ENCODE assay signal across 17 cellular contexts in genomic region chr2:149271575-149271974, GRCh38. TPM values are rescaled to one million over a fixed set of nuclear protein-coding genes. Genes with fewer than 3 reads are reported as not detected.
DNase-seq lines count a peak whose midpoint lies in the region; ATAC-seq and TF ChIP-seq lines count a peak whose summit lies in the region.
"Had no signal": no experiment of that assay in that cellular context is flagged by ENCODE, and none has a peak within 500 bp of the region (broad histone marks: within the 10 kb centered on the region; RNA-seq: fewer than 3 reads in every experiment).

No MANE protein-coding gene starts in this region.

- H3K27ac Mint-ChIP-seq in activated naive CD8-positive, alpha-beta T cell treated with anti-CD3 and anti-CD28 coated beads, Interleukin-2, amount 50 U/mL, for 24 hours, result peak overlapping the region; percentile 19
- H3K27ac Mint-ChIP-seq in naive thymus-derived CD8-positive, alpha-beta T cell, result no peak overlapping the region
- no peak overlapping the region for H3K27ac Mint-ChIP-seq in nephron progenitor cell
- H3K27ac Mint-ChIP-seq: activated CD8-positive, alpha-beta memory T cell treated with anti-CD3 and anti-CD28 coated beads, Interleukin-2, amount 10 ng/mL, durations not matched to agents 7 days and 5 days; activated naive CD4-positive, alpha-beta T cell treated with anti-CD3 and anti-CD28 coated beads, Interleukin-2, amount 50 U/mL, for 72 hours had no signal

- peaks cover 10% of the 10 kb centered on the region for H3K27me3 Mint-ChIP-seq in activated naive CD8-positive, alpha-beta T cell treated with anti-CD3 and anti-CD28 coated beads, Interleukin-2, amount 50 U/mL, for 24 hours
- peaks cover 0 to 26% (median 6%) of the 10 kb centered on the region in 5 donors for H3K27me3 Mint-ChIP-seq in naive thymus-derived CD8-positive, alpha-beta T cell
- no peaks in the 10 kb centered on the region for H3K27me3 Mint-ChIP-seq in nephron progenitor cell (ENCODE audit: low read depth, poor library complexity)

- no peak overlapping the region for H3K4me3 ChIP-seq in aorta (ENCODE audit: low read length in 2 of 2)
- H3K4me3 ChIP-seq: gastrocnemius medialis, PC-9 had no signal

- no peak overlapping the region for H3K27ac ChIP-seq in aorta (ENCODE audit: low read depth in 1 of 2, low read length in 2 of 2)
- H3K27ac ChIP-seq: gastrocnemius medialis, PC-9 had no signal

- H3K9me3 Mint-ChIP-seq in activated naive CD8-positive, alpha-beta T cell treated with anti-CD3 and anti-CD28 coated beads, Interleukin-2, amount 50 U/mL, for 24 hours, result peaks cover 8% of the 10 kb centered on the region
- peaks cover 0 to 11% (median 1%) of the 10 kb centered on the region in 9 donors for H3K9me3 Mint-ChIP-seq in naive thymus-derived CD8-positive, alpha-beta T cell
- peaks cover 40% of the 10 kb centered on the region for H3K9me3 Mint-ChIP-seq in nephron progenitor cell

- intact Hi-C loops in aorta (cut with DNase I), result no loop called here

- H3K36me3 ChIP-seq in aorta (ENCODE audit: control insufficient read depth in 1 of 2, insufficient read depth in 2 of 2, low read length in 1 of 2), result no peaks in the 10 kb centered on the region
- H3K36me3 ChIP-seq: gastrocnemius medialis had no signal

- no peaks in the 10 kb centered on the region for H3K36me3 Mint-ChIP-seq in activated naive CD8-positive, alpha-beta T cell treated with anti-CD3 and anti-CD28 coated beads, Interleukin-2, amount 50 U/mL, for 24 hours (ENCODE audit: low read depth)
- no peaks in the 10 kb centered on the region for H3K36me3 Mint-ChIP-seq in naive thymus-derived CD8-positive, alpha-beta T cell
- peaks cover 21% of the 10 kb centered on the region for H3K36me3 Mint-ChIP-seq in nephron progenitor cell (ENCODE audit: low read depth)
- H3K36me3 Mint-ChIP-seq: activated CD8-positive, alpha-beta memory T cell treated with anti-CD3 and anti-CD28 coated beads, Interleukin-2, amount 10 ng/mL, durations not matched to agents 7 days and 5 days; activated naive CD4-positive, alpha-beta T cell treated with anti-CD3 and anti-CD28 coated beads, Interleukin-2, amount 50 U/mL, for 72 hours; IgD-negative memory B cell had no signal

- peaks cover 0 to 1% of the 10 kb centered on the region in 2 donors for H3K27me3 ChIP-seq in aorta (ENCODE audit: control insufficient read depth in 1 of 2, insufficient read depth in 2 of 2, low read length in 1 of 2)
- H3K27me3 ChIP-seq: gastrocnemius medialis had no signal

- no peak overlapping the region for H3K4me3 Mint-ChIP-seq in activated naive CD8-positive, alpha-beta T cell treated with anti-CD3 and anti-CD28 coated beads, Interleukin-2, amount 50 U/mL, for 24 hours
- H3K4me3 Mint-ChIP-seq in naive thymus-derived CD8-positive, alpha-beta T cell, result no peak overlapping the region
- H3K4me3 Mint-ChIP-seq in nephron progenitor cell, result no peak overlapping the region
- H3K4me3 Mint-ChIP-seq: activated CD8-positive, alpha-beta memory T cell treated with anti-CD3 and anti-CD28 coated beads, Interleukin-2, amount 10 ng/mL, durations not matched to agents 7 days and 5 days had no signal

- TF ChIP-seq CTCF in nephron progenitor cell (IDR thresholded peaks at IDR 0.05), result no peak

- H3K4me1 ChIP-seq in aorta (ENCODE audit: control insufficient read depth in 1 of 2, insufficient read depth in 2 of 2, low read length in 2 of 2), result no peaks in the 10 kb centered on the region
- H3K4me1 ChIP-seq: gastrocnemius medialis had no signal

- peak; percentile 70 for ATAC-seq in GM18870 (IDR thresholded peaks at IDR 0.05; ENCODE audit: unreplicated experiment)
- ATAC-seq in GM21390 (IDR thresholded peaks at IDR 0.05; ENCODE audit: unreplicated experiment), result peak; percentile 81
- ATAC-seq in HG02870 (IDR thresholded peaks at IDR 0.05; ENCODE audit: unreplicated experiment), result peak; percentile 98
- ATAC-seq in activated naive CD8-positive, alpha-beta T cell treated with anti-CD3 and anti-CD28 coated beads, Interleukin-2, amount 50 U/mL, for 24 hours, result peak; percentile 80
- ATAC-seq in naive thymus-derived CD8-positive, alpha-beta T cell, result no peak
- ATAC-seq in aorta (ENCODE audit: low FRiP score), result no peak
- ATAC-seq: activated CD8-positive, alpha-beta memory T cell treated with anti-CD3 and anti-CD28 coated beads, Interleukin-2, amount 10 ng/mL, durations not matched to agents 7 days and 5 days; gastrocnemius medialis had no signal

- WGBS in aorta, 2 donors, result 85 to 87% methylated on average over 2 of the region's 2 CpGs

- no peak for DNase-seq in activated naive CD8-positive, alpha-beta T cell treated with anti-CD3 and anti-CD28 coated beads, Interleukin-2, amount 50 U/mL, for 24 hours
- DNase-seq in activated naive CD4-positive, alpha-beta T cell treated with Interleukin-2 at 50 U/mL for 16 hours, result no peak
- DNase-seq in naive thymus-derived CD8-positive, alpha-beta T cell, result no peak
- DNase-seq in nephron progenitor cell, result no peak
- no peak for DNase-seq in aorta
- DNase-seq: activated CD8-positive, alpha-beta memory T cell treated with anti-CD3 and anti-CD28 coated beads, Interleukin-2, amount 10 ng/mL, durations not matched to agents 7 days and 5 days; C1 segment of cervical spinal cord; caudate nucleus; gastrocnemius medialis; mesendoderm; NCI-H1105; PC-9 had no signal

- peaks cover 8% of the 10 kb centered on the region for H3K4me1 Mint-ChIP-seq in activated naive CD8-positive, alpha-beta T cell treated with anti-CD3 and anti-CD28 coated beads, Interleukin-2, amount 50 U/mL, for 24 hours
- H3K4me1 Mint-ChIP-seq in naive thymus-derived CD8-positive, alpha-beta T cell, result no peaks in the 10 kb centered on the region
- H3K4me1 Mint-ChIP-seq in nephron progenitor cell, result peaks cover 13% of the 10 kb centered on the region
- H3K4me1 Mint-ChIP-seq: activated CD8-positive, alpha-beta memory T cell treated with anti-CD3 and anti-CD28 coated beads, Interleukin-2, amount 10 ng/mL, durations not matched to agents 7 days and 5 days had no signal

- H3K9me3 ChIP-seq in aorta (ENCODE audit: control insufficient read depth, low read length), result peaks cover 1% of the 10 kb centered on the region

- POLR2A ChIA-PET in naive thymus-derived CD8-positive, alpha-beta T cell (lab: Charles Lee), result no interaction called here

RNA-seq across cellular contexts. Expression of gene LYPD6, which starts 58.8 kb away (rescaled TPM):
- not detected for total RNA-seq in naive thymus-derived CD8-positive, alpha-beta T cell
- polyA plus RNA-seq in naive thymus-derived CD8-positive, alpha-beta T cell, result not detected
- under 1 TPM; 0.23 to 0.42 TPM for total RNA-seq in aorta
- under 1 TPM in 1 of 2 donors, not detected in 1; 0.25 TPM for polyA plus RNA-seq in aorta
- total RNA-seq: activated CD8-positive, alpha-beta memory T cell treated with anti-CD3 and anti-CD28 coated beads, Interleukin-2, amount 10 ng/mL, durations not matched to agents 7 days and 5 days; activated naive CD4-positive, alpha-beta T cell treated with anti-CD3 and anti-CD28 coated beads, Interleukin-2, amount 50 U/mL, for 72 hours had no signal
- polyA plus RNA-seq: IgD-negative memory B cell had no signal

Comparison
In these comparisons a context has a peak if more than half of its experiments do, and no peak if none do; other contexts are left out.
1. ATAC-seq: peak in GM18870 (single experiment), GM21390 (single experiment), HG02870 (single experiment) and activated naive CD8-positive, alpha-beta T cell treated with anti-CD3 and anti-CD28 coated beads, Interleukin-2, amount 50 U/mL, for 24 hours (single experiment); none in naive thymus-derived CD8-positive, alpha-beta T cell (0 of 2) and aorta (single experiment).